16 cellular contexts compared by ENCODE assay signal in genomic region chr11:78127408-78127807, GRCh38.
"Had no signal": no experiment of that assay in that cellular context is flagged by ENCODE, and none has a peak within 500 bp of the region (broad histone marks: within the 10 kb centered on the region; RNA-seq: fewer than 3 reads in every experiment).

No MANE protein-coding gene starts in this region.

- DNase-seq: effector memory CD8-positive, alpha-beta T cell; foreskin fibroblast; glutamatergic neuron; immature natural killer cell; left ventricle myocardium inferior; lower lobe of right lung; natural killer cell; ovary; sigmoid colon; small intestine; stimulated activated CD4-positive, alpha-beta T cell treated with anti-CD3 and anti-CD28 coated beads, Interleukin-12 subunit alpha, Interleukin-12 subunit beta, amount 100 ng/mL, for 4 hours; stimulated activated naive CD4-positive, alpha-beta T cell treated with Interleukin-2 at 50 U/mL for 16 hours had no signal

- ATAC-seq: effector memory CD8-positive, alpha-beta T cell; gastroesophageal sphincter; lower lobe of right lung; natural killer cell had no signal

- H3K36me3 ChIP-seq: ovary, right atrium auricular region had no signal

- H3K4me3 ChIP-seq: esophagus muscularis mucosa, gastroesophageal sphincter, left ventricle myocardium inferior, lower lobe of right lung, ovary, right atrium auricular region, sigmoid colon had no signal

- H3K9me3 ChIP-seq: esophagus muscularis mucosa, gastroesophageal sphincter, left ventricle myocardium inferior, lower lobe of right lung, ovary, right atrium auricular region, sigmoid colon had no signal

- H3K27ac ChIP-seq: epithelial cell of prostate, esophagus muscularis mucosa, gastroesophageal sphincter, left ventricle myocardium inferior, lower lobe of right lung, ovary, right atrium auricular region, sigmoid colon had no signal

- H3K27me3 ChIP-seq: esophagus muscularis mucosa, gastroesophageal sphincter, ovary, right atrium auricular region, sigmoid colon had no signal

- H3K4me1 ChIP-seq: esophagus muscularis mucosa, gastroesophageal sphincter, lower lobe of right lung, right atrium auricular region, sigmoid colon had no signal
